11 cellular contexts compared by ENCODE assay signal in genomic region chr2:224971214-224971613, GRCh38.
DNase-seq lines count a peak whose midpoint lies in the region; ATAC-seq and TF ChIP-seq lines count a peak whose summit lies in the region.
"Had no signal": no experiment of that assay in that cellular context is flagged by ENCODE, and none has a peak within 500 bp of the region (broad histone marks: within the 10 kb centered on the region; RNA-seq: fewer than 3 reads in every experiment).

No MANE protein-coding gene starts in this region.

- H3K9me3 ChIP-seq in DOHH2 (ENCODE audit: control insufficient read depth, insufficient read depth, low read length) = no peaks in the 10 kb centered on the region
- no peaks in the 10 kb centered on the region for H3K9me3 ChIP-seq in hepatocyte (ENCODE audit: low read depth)
- H3K9me3 ChIP-seq: psoas muscle had no signal

- peak; percentile 52 for ATAC-seq in GM21423 (IDR thresholded peaks at IDR 0.05; ENCODE audit: unreplicated experiment)
- no peak for ATAC-seq in HG02970 (IDR thresholded peaks at IDR 0.05; ENCODE audit: low FRiP score, unreplicated experiment)
- ATAC-seq: psoas muscle had no signal

- H4K20me1 ChIP-seq in DOHH2 (ENCODE audit: control insufficient read depth, insufficient read depth, low read depth, low read length) (no peaks in the 10 kb centered on the region), hepatocyte (ENCODE audit: insufficient read depth, poor library complexity, severe bottlenecking) (no peaks in the 10 kb centered on the region)

- H3K79me2 ChIP-seq in DOHH2 (ENCODE audit: control insufficient read depth, low read length) (no peaks in the 10 kb centered on the region), hepatocyte (no peaks in the 10 kb centered on the region)

- 62% methylated on average over 4 of the region's 4 CpGs for WGBS in hepatocyte (ENCODE audit: low lambda C conversion rate, missing lambda C conversion rate)

- H3K27me3 ChIP-seq in DOHH2 (ENCODE audit: control insufficient read depth, low read length) (no peaks in the 10 kb centered on the region), hepatocyte (no peaks in the 10 kb centered on the region)

- no peaks in the 10 kb centered on the region for H3F3A ChIP-seq in DOHH2 (ENCODE audit: control insufficient read depth, insufficient read depth)

- no peak for TF ChIP-seq CTCF in DOHH2 (IDR thresholded peaks at IDR 0.05; ENCODE audit: low read depth, low read length, poor library complexity, severe bottlenecking)
- no peak for TF ChIP-seq CTCF in hepatocyte (IDR thresholded peaks at IDR 0.05; ENCODE audit: poor library complexity)
- no peak for TF ChIP-seq CTCF in coronary artery (IDR thresholded peaks at IDR 0.05)

- H3K36me3 ChIP-seq in DOHH2 (ENCODE audit: control insufficient read depth, low read length) = no peaks in the 10 kb centered on the region
- H3K36me3 ChIP-seq in hepatocyte (replicated peaks; ENCODE audit: insufficient read depth, low read depth) = no peaks in the 10 kb centered on the region

- H2AFZ ChIP-seq in hepatocyte = no peak overlapping the region

- H3K4me1 ChIP-seq in DOHH2 (ENCODE audit: control insufficient read depth, low read length) (peaks cover 58% of the 10 kb centered on the region), hepatocyte (ENCODE audit: insufficient read depth) (no peaks in the 10 kb centered on the region)

- H3K4me2 ChIP-seq in DOHH2 (ENCODE audit: low read length) = peak overlapping the region; percentile 12
- H3K4me2 ChIP-seq in hepatocyte = no peak overlapping the region

- DNase-seq in NCI-H146 (lab: John Stamatoyannopoulos, UW) (peak; percentile 74), hepatocyte (ENCODE audit: low spot score) (peak; percentile 34), MV-4-11 (lab: John Stamatoyannopoulos, UW) (no peak), coronary artery (ENCODE audit: low spot score) (no peak)
- no peak for DNase-seq in stimulated activated naive CD4-positive, alpha-beta T cell treated with Interleukin-2 at 50 U/mL for 16 hours (lab: John Stamatoyannopoulos, UW)
- DNase-seq: activated CD8-positive, alpha-beta memory T cell treated with anti-CD3 and anti-CD28 coated beads for 24 hours; substantia nigra had no signal

- no peak overlapping the region for H3K4me3 ChIP-seq in DOHH2 (ENCODE audit: low read length)
- no peak overlapping the region for H3K4me3 ChIP-seq in hepatocyte
- H3K4me3 ChIP-seq in coronary artery = no peak overlapping the region
- H3K4me3 ChIP-seq: psoas muscle had no signal

- H3K9me2 ChIP-seq in DOHH2 (replicated peaks; ENCODE audit: control insufficient read depth, low read length) = no peaks in the 10 kb centered on the region
- H3K9me2 ChIP-seq in hepatocyte (replicated peaks; ENCODE audit: insufficient read depth) = no peaks in the 10 kb centered on the region

- H3K27ac ChIP-seq in DOHH2 (ENCODE audit: low read depth, low read length) (no peak overlapping the region), hepatocyte (no peak overlapping the region), coronary artery (peak overlapping the region in 1 of 2 donors; percentile 69)
- H3K27ac ChIP-seq: psoas muscle had no signal

Comparison
In these comparisons a context has a peak if more than half of its experiments do, and no peak if none do; other contexts are left out.
1. DNase-seq: peak in NCI-H146 (single experiment) and hepatocyte (single experiment); none in MV-4-11 (single experiment), coronary artery (single experiment) and stimulated activated naive CD4-positive, alpha-beta T cell treated with Interleukin-2 at 50 U/mL for 16 hours (single experiment).